10 cellular contexts compared by ENCODE assay signal in genomic region chr15:75446146-75446545, GRCh38. TPM values are rescaled to one million over a fixed set of nuclear protein-coding genes. Genes with fewer than 3 reads are reported as not detected.
DNase-seq lines count a peak whose midpoint lies in the region; ATAC-seq and TF ChIP-seq lines count a peak whose summit lies in the region.
"Had no signal": no experiment of that assay in that cellular context is flagged by ENCODE, and none has a peak within 500 bp of the region (broad histone marks: within the 10 kb centered on the region; RNA-seq: fewer than 3 reads in every experiment).

No MANE protein-coding gene starts in this region.

- peaks cover 32% of the 10 kb centered on the region for H3K36me3 ChIP-seq in HAP-1 (replicated peaks)
- H3K36me3 ChIP-seq: transverse colon had no signal

- no peaks in the 10 kb centered on the region for H3K27me3 Mint-ChIP-seq in activated T-helper 2 cell treated with anti-CD3 and anti-CD28 coated beads, Interferon-gamma antibody, Interleukin-2, Interleukin-4, amounts not matched to agents 10 μg/mL and 5 μg/mL and 100 μg/mL, durations not matched to agents 14 hours and 24 hours and 36 hours (ENCODE audit: low read depth)
- no peaks in the 10 kb centered on the region for H3K27me3 Mint-ChIP-seq in progenitor cell of endocrine pancreas

- peak; percentile 65 for DNase-seq in activated effector memory CD4-positive, alpha-beta T cell treated with anti-CD3 and anti-CD28 coated beads, Interleukin-2, amount 50 U/mL, for 16 hours
- DNase-seq in activated effector memory CD4-positive, alpha-beta T cell treated with Interleukin-2 at 50 U/mL for 16 hours, result no peak
- DNase-seq in Jurkat, Clone E6-1 (ENCODE audit: low read depth, low spot score), result peak; percentile 82
- DNase-seq in activated T-helper 2 cell treated with anti-CD3 and anti-CD28 coated beads, Interferon-gamma antibody, Interleukin-2, Interleukin-4, amounts not matched to agents 10 μg/mL and 5 μg/mL and 100 μg/mL, durations not matched to agents 14 hours and 24 hours and 36 hours (ENCODE audit: low spot score), result peak; percentile 11
- no peak for DNase-seq in progenitor cell of endocrine pancreas (ENCODE audit: low spot score, unreplicated experiment)
- no peak for DNase-seq in NCI-H2029 treated with DMSO at 0.1 percent for 48 hours (lab: John Stamatoyannopoulos, UW)
- no peak for DNase-seq in HAP-1 (ENCODE audit: low spot score in 2 of 2)
- DNase-seq: NCI-H2227 treated with DMSO at 0.1 percent for 48 hours, transverse colon had no signal

- no peak overlapping the region for H3K4me3 ChIP-seq in Jurkat, Clone E6-1 (ENCODE audit: low read length)
- no peak overlapping the region for H3K4me3 ChIP-seq in HAP-1
- H3K4me3 ChIP-seq: transverse colon had no signal

- H3K4me3 Mint-ChIP-seq in activated T-helper 2 cell treated with anti-CD3 and anti-CD28 coated beads, Interferon-gamma antibody, Interleukin-2, Interleukin-4, amounts not matched to agents 10 μg/mL and 5 μg/mL and 100 μg/mL, durations not matched to agents 14 hours and 24 hours and 36 hours (ENCODE audit: low read depth), result peak overlapping the region; percentile 34
- no peak overlapping the region for H3K4me3 Mint-ChIP-seq in progenitor cell of endocrine pancreas (ENCODE audit: low read depth)

- in situ Hi-C loops in HAP-1 (cut with MboI; ENCODE audit: low sequenced_read_pairs), result no loop called here

- TF ChIP-seq CTCF in progenitor cell of endocrine pancreas (IDR thresholded peaks at IDR 0.05; ENCODE audit: unreplicated experiment), result no peak

- no peaks in the 10 kb centered on the region; the same call in 1 of the 2 replicates for H3K27me3 ChIP-seq in HAP-1 (ENCODE audit: low read depth)
- H3K27me3 ChIP-seq: transverse colon had no signal

- H3K9me3 ChIP-seq in HAP-1, result no peaks in the 10 kb centered on the region
- H3K9me3 ChIP-seq: transverse colon had no signal

- H3K36me3 Mint-ChIP-seq in activated T-helper 2 cell treated with anti-CD3 and anti-CD28 coated beads, Interferon-gamma antibody, Interleukin-2, Interleukin-4, amounts not matched to agents 10 μg/mL and 5 μg/mL and 100 μg/mL, durations not matched to agents 14 hours and 24 hours and 36 hours (ENCODE audit: low read depth), result peaks cover 32% of the 10 kb centered on the region
- H3K36me3 Mint-ChIP-seq in progenitor cell of endocrine pancreas (ENCODE audit: insufficient read depth), result peaks cover 8% of the 10 kb centered on the region

- no peaks in the 10 kb centered on the region for H3K9me3 Mint-ChIP-seq in activated T-helper 2 cell treated with anti-CD3 and anti-CD28 coated beads, Interferon-gamma antibody, Interleukin-2, Interleukin-4, amounts not matched to agents 10 μg/mL and 5 μg/mL and 100 μg/mL, durations not matched to agents 14 hours and 24 hours and 36 hours
- no peaks in the 10 kb centered on the region for H3K9me3 Mint-ChIP-seq in progenitor cell of endocrine pancreas (ENCODE audit: low read depth)

- H3K4me1 ChIP-seq in HAP-1, result peaks cover 18% of the 10 kb centered on the region

- H3K27ac Mint-ChIP-seq in activated T-helper 2 cell treated with anti-CD3 and anti-CD28 coated beads, Interferon-gamma antibody, Interleukin-2, Interleukin-4, amounts not matched to agents 10 μg/mL and 5 μg/mL and 100 μg/mL, durations not matched to agents 14 hours and 24 hours and 36 hours, result peak overlapping the region; percentile 36
- H3K27ac Mint-ChIP-seq in progenitor cell of endocrine pancreas, result peak overlapping the region; percentile 56

- H3K4me1 Mint-ChIP-seq in activated T-helper 2 cell treated with anti-CD3 and anti-CD28 coated beads, Interferon-gamma antibody, Interleukin-2, Interleukin-4, amounts not matched to agents 10 μg/mL and 5 μg/mL and 100 μg/mL, durations not matched to agents 14 hours and 24 hours and 36 hours (ENCODE audit: low read depth), result peaks cover 38% of the 10 kb centered on the region
- peaks cover 11% of the 10 kb centered on the region for H3K4me1 Mint-ChIP-seq in progenitor cell of endocrine pancreas (ENCODE audit: low read depth)

- no peak for ATAC-seq in HG03378 (IDR thresholded peaks at IDR 0.05; ENCODE audit: unreplicated experiment)

- intact Hi-C loops in activated T-helper 2 cell treated with anti-CD3 and anti-CD28 coated beads, Interferon-gamma antibody, Interleukin-2, Interleukin-4, amounts not matched to agents 10 μg/mL and 5 μg/mL and 100 μg/mL, durations not matched to agents 14 hours and 24 hours and 36 hours (cut with micrococcal nuclease), result no loop called here

RNA-seq across cellular contexts. Expression of gene SIN3A, which starts 5.3 kb away (rescaled TPM):
- polyA plus RNA-seq in Jurkat, Clone E6-1 (2012; ENCODE audit: insufficient read depth, insufficient read length), result 52.0 TPM
- 88.4 and 94.6 TPM in 2 replicates for total RNA-seq in activated T-helper 2 cell treated with anti-CD3 and anti-CD28 coated beads, Interferon-gamma antibody, Interleukin-2, Interleukin-4, amounts not matched to agents 10 μg/mL and 5 μg/mL and 100 μg/mL, durations not matched to agents 14 hours and 24 hours and 36 hours
- total RNA-seq in progenitor cell of endocrine pancreas, result 91.8 and 96.4 TPM in 2 replicates

Comparison
In these comparisons a context has a peak if more than half of its experiments do, and no peak if none do; other contexts are left out.
1. DNase-seq: peak in activated effector memory CD4-positive, alpha-beta T cell treated with anti-CD3 and anti-CD28 coated beads, Interleukin-2, amount 50 U/mL, for 16 hours (single experiment), Jurkat, Clone E6-1 (single experiment) and activated T-helper 2 cell treated with anti-CD3 and anti-CD28 coated beads, Interferon-gamma antibody, Interleukin-2, Interleukin-4, amounts not matched to agents 10 μg/mL and 5 μg/mL and 100 μg/mL, durations not matched to agents 14 hours and 24 hours and 36 hours (single experiment); none in activated effector memory CD4-positive, alpha-beta T cell treated with Interleukin-2 at 50 U/mL for 16 hours (single experiment), progenitor cell of endocrine pancreas (single experiment), NCI-H2029 treated with DMSO at 0.1 percent for 48 hours (single experiment) and HAP-1 (0 of 2).